Comparison of ENCODE assay signal across 8 cellular contexts in genomic region chr10:60883187-60883586, GRCh38.
DNase-seq lines count a peak whose midpoint lies in the region; ATAC-seq, FAIRE-seq and TF ChIP-seq lines count a peak whose summit lies in the region.

No MANE protein-coding gene starts in this region.

- no peak for TF ChIP-seq POLR2A in endothelial cell of umbilical vein (IDR thresholded peaks at IDR 0.05; ENCODE audit: low read depth, low read length)

- no peak overlapping the region for H3K18ac ChIP-seq in trophoblast cell (ENCODE audit: low read length)

- no peak overlapping the region for H3K4ac ChIP-seq in trophoblast cell (ENCODE audit: low read depth, low read length)

- no peak overlapping the region for H3K4me2 ChIP-seq in endothelial cell of umbilical vein (ENCODE audit: insufficient read depth, low read length)
- no peak overlapping the region for H3K4me2 ChIP-seq in trophoblast cell (ENCODE audit: low read length)

- no peaks in the 10 kb centered on the region for H3K79me2 ChIP-seq in endothelial cell of umbilical vein (ENCODE audit: control insufficient read depth, insufficient read depth, low read length)
- H3K79me2 ChIP-seq in trophoblast cell (ENCODE audit: control insufficient read depth, insufficient read depth, low read length, poor library complexity): no peaks in the 10 kb centered on the region

- TF ChIP-seq CTCF in BJ (IDR thresholded peaks at IDR 0.05; ENCODE audit: insufficient read depth, low read depth, low read length): peak; percentile 55
- peak; percentile 41 to 64 for TF ChIP-seq CTCF in endothelial cell of umbilical vein (IDR thresholded peaks at IDR 0.05; ENCODE audit: extremely low read depth in 1 of 2, insufficient read depth in 1 of 2, low read depth in 1 of 2, low read length in 2 of 2)
- TF ChIP-seq CTCF in D721Med (IDR thresholded peaks at IDR 0.05; ENCODE audit: insufficient read depth, missing control alignments): no peak

- H2AFZ ChIP-seq in endothelial cell of umbilical vein (ENCODE audit: low read depth, low read length): no peak overlapping the region
- no peak overlapping the region for H2AFZ ChIP-seq in trophoblast cell (ENCODE audit: insufficient read depth, low read length, poor library complexity)

- H3K27me3 ChIP-seq in BJ (ENCODE audit: control insufficient read depth, insufficient read depth, low read length): no peaks in the 10 kb centered on the region
- no peaks in the 10 kb centered on the region for H3K27me3 ChIP-seq in endothelial cell of umbilical vein (ENCODE audit: control insufficient read depth in 2 of 2, insufficient read depth in 2 of 2, low read length in 2 of 2)
- no peaks in the 10 kb centered on the region for H3K27me3 ChIP-seq in trophoblast cell (ENCODE audit: insufficient read depth, low read length)

- H3K79me1 ChIP-seq in trophoblast cell (ENCODE audit: low read length): no peaks in the 10 kb centered on the region

- H4K8ac ChIP-seq in trophoblast cell (ENCODE audit: low read depth, low read length): no peak overlapping the region

- dilution Hi-C loops in endothelial cell of umbilical vein (cut with MboI; ENCODE audit: extremely low pct_ligation_motif_present, low sequenced_read_pairs): no loop called here

- H4K91ac ChIP-seq in trophoblast cell (ENCODE audit: low read depth, low read length): no peak overlapping the region

- H2BK5ac ChIP-seq in trophoblast cell (ENCODE audit: low read depth, low read length, poor library complexity): no peak overlapping the region

- CTCF ChIA-PET in BJ (lab: Yijun Ruan, JAX) (interaction anchor here (0.8 to 1.8 kb wide), 7 partner anchors 10 to 79 kb away, joined by 3 to 10 read pairs (median 3); no protein-coding TSS in a partner anchor), endothelial cell of umbilical vein (lab: Charles Lee) (interaction anchor here (1.1 to 2.1 kb wide), 10 partner anchors 11 to 401 kb away, joined by 3 to 9 read pairs (median 5); no protein-coding TSS in a partner anchor)

- no peak for DNase-seq in BJ (ENCODE audit: low read depth)
- peak; percentile 26 for DNase-seq in LHCN-M2 (ENCODE audit: low read depth)
- peak; percentile 61 for DNase-seq in endothelial cell of umbilical vein (ENCODE audit: low read depth, low spot score)
- peak; percentile 40 to 69 for DNase-seq in trophoblast cell
- DNase-seq in midbrain (lab: John Stamatoyannopoulos, UW): no peak
- no peak for DNase-seq in D721Med (ENCODE audit: insufficient read length, low spot score)
- DNase-seq in pons (ENCODE audit: low spot score): no peak

- no peak overlapping the region for H4K12ac ChIP-seq in trophoblast cell (ENCODE audit: low read depth, low read length)

- H2AK5ac ChIP-seq in trophoblast cell (ENCODE audit: low read length): no peak overlapping the region

- no peaks in the 10 kb centered on the region for H3K9me1 ChIP-seq in endothelial cell of umbilical vein (replicated peaks; ENCODE audit: control insufficient read depth, extremely low read depth, insufficient read depth, low read length)

- no peak overlapping the region for H2BK12ac ChIP-seq in trophoblast cell (ENCODE audit: low read length)

- no TSS peak for BruUV-seq in endothelial cell of umbilical vein (replicated peaks; lab: Mats Ljungman, UMichigan)

- intact Hi-C loops in endothelial cell of umbilical vein (cut with micrococcal nuclease): loop anchor here (1.0 to 5.0 kb wide), 5 partner anchors 54 to 401 kb away; partner anchors contain the start of gene RHOBTB1

- H3K4me1 ChIP-seq in endothelial cell of umbilical vein (ENCODE audit: control insufficient read depth, extremely low read depth, insufficient read depth, low read length) (no peaks in the 10 kb centered on the region), trophoblast cell (ENCODE audit: control insufficient read depth in 1 of 2, insufficient read depth in 2 of 2, low read length in 2 of 2) (no peaks in the 10 kb centered on the region)

- POLR2A ChIA-PET in BJ (lab: Charles Lee): no interaction called here
- POLR2A ChIA-PET in endothelial cell of umbilical vein (lab: Charles Lee): no interaction called here

- ATAC-seq in GM21360 (IDR thresholded peaks at IDR 0.05; ENCODE audit: unreplicated experiment): peak; percentile 81

- no peaks in the 10 kb centered on the region for H3K9me3 ChIP-seq in endothelial cell of umbilical vein (replicated peaks; ENCODE audit: control insufficient read depth, insufficient read depth, low read length)
- no peaks in the 10 kb centered on the region for H3K9me3 ChIP-seq in trophoblast cell (ENCODE audit: insufficient read depth, low read depth, low read length)

- no peak overlapping the region for H3K9ac ChIP-seq in endothelial cell of umbilical vein (replicated peaks; ENCODE audit: extremely low read depth, insufficient read depth, low read length)
- no peak overlapping the region for H3K9ac ChIP-seq in trophoblast cell (ENCODE audit: low read length)

- H3K4me3 ChIP-seq in BJ (ENCODE audit: low read depth, low read length): no peak overlapping the region
- H3K4me3 ChIP-seq in endothelial cell of umbilical vein (replicated peaks in 1 of 3; ENCODE audit: insufficient read depth in 1 of 3, low read depth in 1 of 3, low read length in 3 of 3): no peak overlapping the region
- no peak overlapping the region for H3K4me3 ChIP-seq in trophoblast cell (ENCODE audit: low read depth, low read length)

- H3K27ac ChIP-seq in endothelial cell of umbilical vein (ENCODE audit: insufficient read depth, low read depth, low read length) (no peak overlapping the region), trophoblast cell (ENCODE audit: low read depth, low read length) (no peak overlapping the region)

- no peak overlapping the region for H3K23ac ChIP-seq in trophoblast cell (ENCODE audit: low read length)

- WGBS in trophoblast cell (ENCODE audit: extremely low coverage, insufficient coverage, insufficient read length): no CpG with 5 or more reads among the region's 6 CpGs

- H2BK120ac ChIP-seq in trophoblast cell (ENCODE audit: insufficient read depth, low read length, poor library complexity): no peak overlapping the region

- FAIRE-seq in endothelial cell of umbilical vein (lab: Jason Lieb, UNC): peak; percentile 8
- FAIRE-seq in D721Med (lab: Jason Lieb, UNC): no peak

- H3K36me3 ChIP-seq in BJ (ENCODE audit: control insufficient read depth, insufficient read depth, low read length) (peaks cover 8% of the 10 kb centered on the region), endothelial cell of umbilical vein (ENCODE audit: control insufficient read depth in 2 of 2, extremely low read depth in 1 of 2, insufficient read depth in 2 of 2, low read length in 2 of 2) (peaks cover 2 to 10% of the 10 kb centered on the region in 2 experiments), trophoblast cell (ENCODE audit: control insufficient read depth in 1 of 2, insufficient read depth in 2 of 2, low read length in 2 of 2) (peaks cover 7 to 8% of the 10 kb centered on the region in 2 experiments)

- no peak overlapping the region for H3K14ac ChIP-seq in trophoblast cell (ENCODE audit: low read length)

- H4K20me1 ChIP-seq in endothelial cell of umbilical vein (replicated peaks; ENCODE audit: control insufficient read depth, extremely low read depth, insufficient read depth, low read length): no peaks in the 10 kb centered on the region

TF ChIP-seq in endothelial cell of umbilical vein, 7 proteins besides CTCF, POLR2A, EP300 and RAD21:
- TF ChIP-seq MYC (IDR thresholded peaks at IDR 0.05; ENCODE audit: low read depth, low read length) (no peak), EZH2 (IDR thresholded peaks at IDR 0.05; ENCODE audit: borderline replicate concordance, low read depth, low read length, severe bottlenecking) (no peak), MAX (IDR thresholded peaks at IDR 0.05; ENCODE audit: insufficient read depth, insufficient read length) (no peak), JUN (IDR thresholded peaks at IDR 0.05; ENCODE audit: borderline replicate concordance, insufficient read depth, insufficient read length, low read depth) (no peak), POLR2AphosphoS5 (IDR thresholded peaks at IDR 0.05; ENCODE audit: insufficient read depth, low read depth, low read length) (no peak)

Comparison
In these comparisons a context has a peak if more than half of its experiments do, and no peak if none do; other contexts are left out.
1. DNase-seq: peak in LHCN-M2 (single experiment), endothelial cell of umbilical vein (single experiment) and trophoblast cell (2 of 2); none in BJ (single experiment), midbrain (single experiment), D721Med (single experiment) and pons (single experiment).